16 cellular contexts compared by ENCODE assay signal in genomic region chr7:129457101-129457500, GRCh38. TPM values are rescaled to one million over a fixed set of nuclear protein-coding genes. Genes with fewer than 3 reads are reported as not detected.
A peak's percentile ranks its signal among the peaks of the same experiment; 100 is the strongest.
DNase-seq lines count a peak whose midpoint lies in the region; ATAC-seq and FAIRE-seq lines count a peak whose summit lies in the region.
"Had no signal": no experiment of that assay in that cellular context is flagged by ENCODE, and none has a peak within 500 bp of the region (broad histone marks: within the 10 kb centered on the region; RNA-seq: fewer than 3 reads in every experiment).

No MANE protein-coding gene starts in this region.

- DNase-seq in NCI-H146 (lab: John Stamatoyannopoulos, UW) (peak; percentile 1), NCI-H146 treated with DMSO at 0.1 percent for 48 hours (lab: John Stamatoyannopoulos, UW; ENCODE audit: unreplicated experiment) (no peak), NCI-H748 (lab: John Stamatoyannopoulos, UW; ENCODE audit: unreplicated experiment) (peak; percentile 35), frontal cortex (ENCODE audit: low spot score in 2 of 2) (no peak), hypothalamus (lab: John Stamatoyannopoulos, UW) (no peak)
- no peak for DNase-seq in stimulated activated CD4-positive, alpha-beta T cell treated with anti-CD3 and anti-CD28 coated beads, Interleukin-4, amount 100 ng/mL, for 4 hours
- DNase-seq: 8988T; Calu3; CD8-positive, alpha-beta T cell; H9 had no signal

- no peak for FAIRE-seq in frontal cortex (lab: Jason Lieb, UNC)
- FAIRE-seq: G401.6, GM12891, GM19239, H1, HepG2 had no signal

- peak; percentile 39 for ATAC-seq in esophagus mucosa
- ATAC-seq: CD8-positive, alpha-beta T cell; HepG2 had no signal

RNA-seq across cellular contexts. Expression of gene STRIP2, which starts 22.9 kb away (rescaled TPM):
- total RNA-seq in esophagus mucosa (3.4 TPM), frontal cortex (44.8 TPM)

RNA-seq across cellular contexts. Expression of gene SMKR1, which starts 45.2 kb away (rescaled TPM):
- total RNA-seq in esophagus mucosa (not detected), frontal cortex (3.7 TPM)
- total RNA-seq: Calu3, HepG2 had no signal

Comparison
In these comparisons a context has a peak if more than half of its experiments do, and no peak if none do; other contexts are left out.
1. DNase-seq: peak in NCI-H146 (single experiment) and NCI-H748 (single experiment); none in NCI-H146 treated with DMSO at 0.1 percent for 48 hours (single experiment), stimulated activated CD4-positive, alpha-beta T cell treated with anti-CD3 and anti-CD28 coated beads, Interleukin-4, amount 100 ng/mL, for 4 hours (0 of 2), frontal cortex (0 of 2) and hypothalamus (0 of 51).
2. RNA of gene STRIP2, which starts 22.9 kb away (total RNA-seq): 44.8 TPM in frontal cortex (single experiment); 3.4 TPM in esophagus mucosa (single experiment); every median in the first group is over 10 times any median in the second.